8 cellular contexts compared by ENCODE assay signal in genomic region chr13:107999751-108000150, GRCh38.
"Had no signal": no experiment of that assay in that cellular context is flagged by ENCODE, and none has a peak within 500 bp of the region (broad histone marks: within the 10 kb centered on the region; RNA-seq: fewer than 3 reads in every experiment).

No MANE protein-coding gene starts in this region.

- H3K36me3 ChIP-seq: HAP-1 had no signal

- DNase-seq: GM23248, GOT3, H7, HFFc6, KBM-7 had no signal

- FAIRE-seq: HepG2 had no signal

- H3K4me3 ChIP-seq: GM23248, HAP-1 had no signal

- ATAC-seq: HCT116, HepG2 had no signal
